Comparison of ENCODE assay signal across 18 cellular contexts in the genomic region with DNA sequence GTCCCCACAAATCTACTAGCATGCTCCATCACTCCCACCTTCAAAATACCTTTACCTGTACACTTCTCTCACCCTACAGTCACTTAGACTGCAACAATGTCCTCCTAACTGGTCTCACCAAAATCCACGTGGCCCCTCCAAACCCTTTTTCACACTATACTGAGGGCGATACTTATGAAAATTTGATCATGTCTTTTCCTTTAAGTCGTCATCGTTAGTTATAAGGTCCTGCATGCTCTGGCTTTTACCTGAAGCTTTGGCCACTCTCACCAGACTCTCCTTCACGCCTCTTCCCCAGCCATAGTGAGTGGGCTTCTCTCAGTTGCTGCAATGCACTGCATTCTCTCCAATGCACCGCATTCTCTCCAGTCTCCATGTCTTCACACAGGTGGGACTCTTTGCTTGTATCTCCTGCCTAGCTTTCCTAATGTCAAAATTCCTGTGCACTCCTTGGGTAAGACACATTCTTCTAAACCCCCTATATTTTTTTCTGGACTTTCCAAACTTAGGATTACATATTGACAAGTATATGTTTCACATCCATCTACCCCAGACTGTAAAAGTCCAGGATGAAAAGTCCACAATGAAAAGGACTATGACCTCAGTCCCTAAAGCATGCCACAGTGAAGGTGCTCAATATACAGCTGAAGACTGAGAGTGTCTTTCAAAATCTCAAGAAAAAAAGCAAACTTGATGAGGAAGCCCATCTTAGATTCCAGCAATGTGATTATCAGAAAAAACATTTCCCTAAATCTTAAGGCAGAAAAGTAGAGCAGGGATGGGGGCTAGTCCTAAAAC. TPM values are rescaled to one million over a fixed set of nuclear protein-coding genes. Genes with fewer than 3 reads are reported as not detected.
DNase-seq lines count a peak whose midpoint lies in the region; ATAC-seq and TF ChIP-seq lines count a peak whose summit lies in the region.
"Had no signal": no experiment of that assay in that cellular context is flagged by ENCODE, and none has a peak within 500 bp of the region (broad histone marks: within the 10 kb centered on the region; RNA-seq: fewer than 3 reads in every experiment).

No MANE protein-coding gene starts in this region.

- H3K27ac ChIP-seq in GM23338 (ENCODE audit: low read depth) (no peak overlapping the region), transverse colon (peak overlapping the region; percentile 4 to 62 (median 46))

- no peaks in the 10 kb centered on the region for H3K36me3 ChIP-seq in GM23338 (ENCODE audit: insufficient read depth)
- no peaks in the 10 kb centered on the region for H3K36me3 ChIP-seq in transverse colon

- intact Hi-C loops in transverse colon (cut with DNase I; ENCODE audit: low total_unique reads), result no loop called here

- H3K4me1 Mint-ChIP-seq in GM23338 (peaks cover 72% of the 10 kb centered on the region), chondrocyte (ENCODE audit: low read depth) (peaks cover 74% of the 10 kb centered on the region), nephron progenitor cell (peaks cover 56% of the 10 kb centered on the region)
- H3K4me1 Mint-ChIP-seq: CD8-positive, alpha-beta memory T cell had no signal

- H3K36me3 Mint-ChIP-seq in GM23338 (ENCODE audit: low read depth) (peaks cover 3% of the 10 kb centered on the region; the same call in 1 of the 3 replicates), chondrocyte (ENCODE audit: low read depth) (no peaks in the 10 kb centered on the region), nephron progenitor cell (ENCODE audit: low read depth) (peaks cover 23% of the 10 kb centered on the region)

- in situ Hi-C loops in transverse colon (cut with MboI; ENCODE audit: low pct_ligation_motif_present in 1 of 4, low pct_unique_long_range_greater_than_20kb in 1 of 4, low sequenced_read_pairs in 3 of 4), result no loop called here

- TF ChIP-seq CTCF in GM23338 (conservative IDR thresholded peaks at IDR 0.05; ENCODE audit: low read depth in 2 of 2) (no peak), chondrocyte (IDR thresholded peaks at IDR 0.05) (no peak), nephron progenitor cell (IDR thresholded peaks at IDR 0.05) (no peak), transverse colon (IDR thresholded peaks at IDR 0.05) (no peak)

- H2AFZ ChIP-seq in GM23338, result no peak overlapping the region

- H3K4me2 ChIP-seq in GM23338, result 0 out of 2 replicates have a peak overlapping the region, but pooled peaks have one; percentile 43

- no peaks in the 10 kb centered on the region for H3K9me2 ChIP-seq in GM23338 (ENCODE audit: insufficient read depth)

- peaks cover 13% of the 10 kb centered on the region for H4K20me1 ChIP-seq in GM23338 (replicated peaks; ENCODE audit: insufficient read depth)

- peaks cover 78% of the 10 kb centered on the region for H3K79me2 ChIP-seq in GM23338 (replicated peaks; ENCODE audit: insufficient read depth)

- TF ChIP-seq POLR2A in transverse colon (IDR thresholded peaks at IDR 0.05), result no peak

- H3K27me3 Mint-ChIP-seq in GM23338 (ENCODE audit: insufficient read depth, low read depth, poor library complexity), result no peaks in the 10 kb centered on the region
- H3K27me3 Mint-ChIP-seq in chondrocyte (ENCODE audit: low read depth), result no peaks in the 10 kb centered on the region
- H3K27me3 Mint-ChIP-seq in nephron progenitor cell (ENCODE audit: low read depth, poor library complexity), result no peaks in the 10 kb centered on the region

- H3K9me3 Mint-ChIP-seq in GM23338 (no peaks in the 10 kb centered on the region), chondrocyte (ENCODE audit: low read depth) (no peaks in the 10 kb centered on the region), nephron progenitor cell (peaks cover 3% of the 10 kb centered on the region)
- H3K9me3 Mint-ChIP-seq: CD8-positive, alpha-beta memory T cell had no signal

- H3K27me3 ChIP-seq in GM23338 (ENCODE audit: insufficient read depth) (no peaks in the 10 kb centered on the region), transverse colon (no peaks in the 10 kb centered on the region)

- H3K27ac Mint-ChIP-seq in GM23338 (no peak overlapping the region), chondrocyte (ENCODE audit: unreplicated experiment) (peak overlapping the region; percentile 30), nephron progenitor cell (peak overlapping the region; percentile 17)
- H3K27ac Mint-ChIP-seq: CD8-positive, alpha-beta memory T cell had no signal

- TF ChIP-seq EP300 in transverse colon (IDR thresholded peaks at IDR 0.05; ENCODE audit: low read depth), result no peak

- ATAC-seq in GM23338 (no peak), GM21367 (IDR thresholded peaks at IDR 0.05; ENCODE audit: unreplicated experiment) (no peak), HG02970 (IDR thresholded peaks at IDR 0.05; ENCODE audit: low FRiP score, unreplicated experiment) (no peak)

- no peak overlapping the region for H3K4me3 Mint-ChIP-seq in GM23338
- no peak overlapping the region for H3K4me3 Mint-ChIP-seq in chondrocyte (ENCODE audit: unreplicated experiment)
- no peak overlapping the region for H3K4me3 Mint-ChIP-seq in nephron progenitor cell
- H3K4me3 Mint-ChIP-seq: CD8-positive, alpha-beta memory T cell had no signal

- H3K4me1 ChIP-seq in GM23338 (ENCODE audit: insufficient read depth) (peaks cover 80% of the 10 kb centered on the region), transverse colon (peaks cover 30 to 88% (median 66%) of the 10 kb centered on the region in 4 donors)

- H3K9me3 ChIP-seq in transverse colon, result no peaks in the 10 kb centered on the region

- DNase-seq in GM23338 (ENCODE audit: low spot score) (no peak), chondrocyte (ENCODE audit: low spot score) (no peak), nephron progenitor cell (no peak), transverse colon (no peak), NCI-H526 treated with DMSO at 0.1 percent for 48 hours (lab: John Stamatoyannopoulos, UW) (no peak)
- DNase-seq: C1 segment of cervical spinal cord; CD8-positive, alpha-beta memory T cell; DMS53; EL; GF-D8; Kasumi-1; NCI-H1694; NCI-H2081; NCI-H2171 treated with DMSO at 0.1 percent for 48 hours; NCI-H524 treated with DMSO at 0.1 percent for 48 hours; Right ventricle myocardium superior had no signal

- WGBS in transverse colon (ENCODE audit: low coverage in 1 of 2), 2 donors, result 79 to 84% methylated on average over 4 to 6 of the region's 6 CpGs

- no peak overlapping the region for H3K4me3 ChIP-seq in GM23338
- no peak overlapping the region for H3K4me3 ChIP-seq in transverse colon

- no peaks in the 10 kb centered on the region for H3F3A ChIP-seq in GM23338 (replicated peaks; ENCODE audit: low read depth)

TF ChIP-seq in GM23338, 12 proteins besides CTCF, POLR2A, EP300 and RAD21 (continues in another document):
- TF ChIP-seq, protein P1, sequence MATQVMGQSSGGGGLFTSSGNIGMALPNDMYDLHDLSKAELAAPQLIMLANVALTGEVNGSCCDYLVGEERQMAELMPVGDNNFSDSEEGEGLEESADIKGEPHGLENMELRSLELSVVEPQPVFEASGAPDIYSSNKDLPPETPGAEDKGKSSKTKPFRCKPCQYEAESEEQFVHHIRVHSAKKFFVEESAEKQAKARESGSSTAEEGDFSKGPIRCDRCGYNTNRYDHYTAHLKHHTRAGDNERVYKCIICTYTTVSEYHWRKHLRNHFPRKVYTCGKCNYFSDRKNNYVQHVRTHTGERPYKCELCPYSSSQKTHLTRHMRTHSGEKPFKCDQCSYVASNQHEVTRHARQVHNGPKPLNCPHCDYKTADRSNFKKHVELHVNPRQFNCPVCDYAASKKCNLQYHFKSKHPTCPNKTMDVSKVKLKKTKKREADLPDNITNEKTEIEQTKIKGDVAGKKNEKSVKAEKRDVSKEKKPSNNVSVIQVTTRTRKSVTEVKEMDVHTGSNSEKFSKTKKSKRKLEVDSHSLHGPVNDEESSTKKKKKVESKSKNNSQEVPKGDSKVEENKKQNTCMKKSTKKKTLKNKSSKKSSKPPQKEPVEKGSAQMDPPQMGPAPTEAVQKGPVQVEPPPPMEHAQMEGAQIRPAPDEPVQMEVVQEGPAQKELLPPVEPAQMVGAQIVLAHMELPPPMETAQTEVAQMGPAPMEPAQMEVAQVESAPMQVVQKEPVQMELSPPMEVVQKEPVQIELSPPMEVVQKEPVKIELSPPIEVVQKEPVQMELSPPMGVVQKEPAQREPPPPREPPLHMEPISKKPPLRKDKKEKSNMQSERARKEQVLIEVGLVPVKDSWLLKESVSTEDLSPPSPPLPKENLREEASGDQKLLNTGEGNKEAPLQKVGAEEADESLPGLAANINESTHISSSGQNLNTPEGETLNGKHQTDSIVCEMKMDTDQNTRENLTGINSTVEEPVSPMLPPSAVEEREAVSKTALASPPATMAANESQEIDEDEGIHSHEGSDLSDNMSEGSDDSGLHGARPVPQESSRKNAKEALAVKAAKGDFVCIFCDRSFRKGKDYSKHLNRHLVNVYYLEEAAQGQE (IDR thresholded peaks at IDR 0.05; ENCODE audit: unreplicated experiment), result no peak
- TF ChIP-seq CREB1 (CRISPR knock-in tag; IDR thresholded peaks at IDR 0.05; ENCODE audit: low read depth), result no peak
- TF ChIP-seq EZH2 (IDR thresholded peaks at IDR 0.05; ENCODE audit: low read depth, unreplicated experiment), result no peak
- no peak for TF ChIP-seq STAT1 (IDR thresholded peaks at IDR 0.05; ENCODE audit: unreplicated experiment)
- no peak for TF ChIP-seq POLR2AphosphoS5 (IDR thresholded peaks at IDR 0.05; ENCODE audit: low read depth)
- no peak for TF ChIP-seq ETS1 (IDR thresholded peaks at IDR 0.05)
- TF ChIP-seq NANOG (IDR thresholded peaks at IDR 0.05; ENCODE audit: borderline replicate concordance), result no peak
- TF ChIP-seq ZNF114 (CRISPR knock-in tag; IDR thresholded peaks at IDR 0.05), result no peak

RNA-seq across cellular contexts. Expression of gene PTPRK, which starts 24.7 kb away (rescaled TPM):
- 46.1 and 56.4 TPM in 2 replicates for total RNA-seq in GM23338 (2014; rRNA removed; shearing (Covaris generic))
- 20.7 and 26.9 TPM in 2 replicates for polyA plus RNA-seq in GM23338 (2016; fragmentation: Nextera tagmentation; extraction: Ambion mirVana)
- total RNA-seq in chondrocyte (63.3 to 69.9 TPM (median 67.0 TPM) in 3 replicates), transverse colon (100 to 1,000 TPM in 2 of 4 donors, 10 to 100 TPM in 2; 88.0 to 187 (median 136) TPM)
